Comparison of ENCODE assay signal across 17 cellular contexts in genomic region chr4:152028131-152028530, GRCh38.
"Had no signal": no experiment of that assay in that cellular context is flagged by ENCODE, and none has a peak within 500 bp of the region (broad histone marks: within the 10 kb centered on the region; RNA-seq: fewer than 3 reads in every experiment).

No MANE protein-coding gene starts in this region.

- H3K4me1 ChIP-seq: body of pancreas, esophagus squamous epithelium, thyroid gland, vagina had no signal

- H3K27me3 ChIP-seq: body of pancreas, esophagus squamous epithelium, thyroid gland, vagina had no signal

- H3K4me3 ChIP-seq: body of pancreas, esophagus squamous epithelium, thyroid gland, vagina had no signal

- DNase-seq: activated CD4-positive, alpha-beta T cell treated with anti-CD3 and anti-CD28 coated beads, Interleukin-2, amount 10 ng/mL, durations not matched to agents 7 days and 5 days; activated naive CD8-positive, alpha-beta T cell treated with anti-CD3 and anti-CD28 coated beads for 36 hours; amygdala; body of pancreas; central memory CD4-positive, alpha-beta T cell; cortex of kidney; effector CD4-positive, alpha-beta T cell; esophagus squamous epithelium; glutamatergic neuron; left ventricle myocardium superior; mesendoderm; natural killer cell; nucleus accumbens; stimulated activated CD4-positive, alpha-beta T cell treated with anti-CD3 and anti-CD28 coated beads, Interleukin-2, amount 100 ng/mL, for 48 hours; stimulated activated naive B cell treated with anti-CD40 and anti-IgM and Interleukin-4, amounts not matched to agents 10 μg/mL and 1 μg/mL and 100 μg/mL, for 72 hours; thyroid gland had no signal

- ATAC-seq: body of pancreas; left ventricle myocardium superior; natural killer cell; stimulated activated naive B cell treated with anti-CD40 and anti-IgM and Interleukin-4, amounts not matched to agents 10 μg/mL and 1 μg/mL and 100 μg/mL, for 72 hours had no signal

- H3K9me3 ChIP-seq: body of pancreas, esophagus squamous epithelium, thyroid gland, vagina had no signal

- H3K36me3 ChIP-seq: esophagus squamous epithelium, thyroid gland, vagina had no signal

- H3K27ac ChIP-seq: body of pancreas, esophagus squamous epithelium, thyroid gland, vagina had no signal
